In genomic region chrX:44951572-44952067, GRCh38 we compare ENCODE assay signal across 1 cellular context.
TF ChIP-seq lines count a peak whose summit lies in the region.

No MANE protein-coding gene starts in this region.

TF ChIP-seq in GM23338, 12 proteins besides CTCF, POLR2A, EP300 and RAD21 (continued from another document):
- TF ChIP-seq REST (IDR thresholded peaks at IDR 0.05; ENCODE audit: unreplicated experiment) (no peak), POLR2AphosphoS5 (IDR thresholded peaks at IDR 0.05; ENCODE audit: low read depth) (no peak), ZNF331 (CRISPR knock-in tag; IDR thresholded peaks at IDR 0.05; ENCODE audit: low read depth) (no peak), CREB1 (CRISPR knock-in tag; IDR thresholded peaks at IDR 0.05; ENCODE audit: low read depth) (no peak), EZH2phosphoT487 (IDR thresholded peaks at IDR 0.05; ENCODE audit: unreplicated experiment) (no peak), ZNF114 (CRISPR knock-in tag; IDR thresholded peaks at IDR 0.05) (no peak), EZH2 (IDR thresholded peaks at IDR 0.05; ENCODE audit: low read depth, unreplicated experiment) (no peak), JUNB (IDR thresholded peaks at IDR 0.05; ENCODE audit: unreplicated experiment) (no peak)
